1 cellular context compared by ENCODE assay signal in the genomic region with DNA sequence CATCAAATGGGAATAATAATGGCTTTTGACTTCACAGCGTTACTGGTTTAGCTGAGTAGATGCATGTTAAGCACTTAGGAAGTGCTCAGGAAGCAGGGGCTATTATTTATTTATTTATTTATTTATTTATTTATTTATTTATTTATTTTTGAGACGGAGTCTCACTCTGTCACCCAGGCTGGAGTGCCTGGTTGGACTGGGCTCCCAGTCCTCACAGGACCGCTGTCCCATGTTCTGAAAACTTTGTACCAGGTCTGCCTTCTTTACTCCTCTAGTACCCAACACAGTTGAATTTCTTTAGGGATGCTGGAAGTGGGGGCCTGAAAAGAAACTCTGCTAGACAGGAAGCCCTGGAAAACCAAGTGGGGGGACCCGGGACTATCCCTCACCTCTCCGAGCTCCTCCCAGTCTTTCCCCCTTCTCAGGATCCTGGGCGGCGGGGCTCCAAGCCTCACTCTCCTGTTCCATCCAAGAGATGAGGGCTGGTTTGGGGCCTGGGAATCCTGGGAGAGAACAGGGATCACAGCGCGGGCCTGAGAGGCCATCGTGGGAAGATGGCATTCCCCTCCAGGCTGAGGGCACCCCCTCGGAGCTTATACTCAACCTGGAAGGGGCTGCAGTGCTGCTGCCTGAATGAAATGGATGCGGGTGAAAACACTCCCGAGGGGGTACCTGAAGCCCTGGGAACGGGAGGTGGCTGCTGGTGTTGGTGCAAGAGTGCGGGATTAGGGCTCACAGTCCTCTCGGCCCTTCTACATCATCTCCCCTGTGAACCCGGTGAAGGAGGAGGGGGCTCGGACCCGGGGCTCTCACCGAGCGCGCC.
TF ChIP-seq lines count a peak whose summit lies in the region.

No MANE protein-coding gene starts in this region.

TF ChIP-seq in HepG2, 621 proteins besides CTCF, POLR2A, EP300 and RAD21 (continues in another document):
- TF ChIP-seq SRSF1 (optimal IDR thresholded peaks at IDR 0.05; ENCODE audit: low read depth, low read length): peak; percentile 31
- TF ChIP-seq ZNF678 (CRISPR knock-in tag; IDR thresholded peaks at IDR 0.05): peak; percentile 49; the same call in 1 of the 2 replicates
- no peak for TF ChIP-seq JARID2 (CRISPR knock-in tag; IDR thresholded peaks at IDR 0.05; ENCODE audit: insufficient replicate concordance)
- 0 out of 2 replicates have a peak, but pooled peaks have one; percentile 3 for TF ChIP-seq SP5 (CRISPR knock-in tag; IDR thresholded peaks at IDR 0.05; ENCODE audit: borderline replicate concordance, low read depth)
- peak; percentile 14 for TF ChIP-seq TEAD3 (CRISPR knock-in tag; optimal IDR thresholded peaks at IDR 0.05; ENCODE audit: borderline replicate concordance)
- 0 out of 2 replicates have a peak, but pooled peaks have one; percentile 48 for TF ChIP-seq ZFP41 (CRISPR knock-in tag; IDR thresholded peaks at IDR 0.05; ENCODE audit: borderline replicate concordance)
- TF ChIP-seq BRD4 (CRISPR knock-in tag; IDR thresholded peaks at IDR 0.05): no peak; the same call in none of the 2 replicates
- TF ChIP-seq SNAPC4 (CRISPR knock-in tag; IDR thresholded peaks at IDR 0.05): 0 out of 2 replicates have a peak, but pooled peaks have one; percentile 35
- TF ChIP-seq GABPA (IDR thresholded peaks at IDR 0.05; ENCODE audit: low read depth, low read length): no peak
- no peak for TF ChIP-seq GABPA (CRISPR knock-in tag; IDR thresholded peaks at IDR 0.05; ENCODE audit: low read depth)
- no peak for TF ChIP-seq MYPOP (CRISPR knock-in tag; IDR thresholded peaks at IDR 0.05)
- no peak for TF ChIP-seq SRF (IDR thresholded peaks at IDR 0.05; ENCODE audit: low read depth, low read length)
- no peak for TF ChIP-seq GPN1 (CRISPR knock-in tag; IDR thresholded peaks at IDR 0.05; ENCODE audit: borderline replicate concordance)
- peak; percentile 9; the same call in 1 of the 2 replicates for TF ChIP-seq MIER2 (CRISPR knock-in tag; IDR thresholded peaks at IDR 0.05)
- peak; percentile 30; the same call in 1 of the 2 replicates for TF ChIP-seq ZNF317 (CRISPR knock-in tag; IDR thresholded peaks at IDR 0.05)
- no peak for TF ChIP-seq SMAD9 (CRISPR knock-in tag; IDR thresholded peaks at IDR 0.05)
- no peak for TF ChIP-seq ZNF773 (CRISPR knock-in tag; IDR thresholded peaks at IDR 0.05; ENCODE audit: borderline replicate concordance)
- TF ChIP-seq, protein P1, sequence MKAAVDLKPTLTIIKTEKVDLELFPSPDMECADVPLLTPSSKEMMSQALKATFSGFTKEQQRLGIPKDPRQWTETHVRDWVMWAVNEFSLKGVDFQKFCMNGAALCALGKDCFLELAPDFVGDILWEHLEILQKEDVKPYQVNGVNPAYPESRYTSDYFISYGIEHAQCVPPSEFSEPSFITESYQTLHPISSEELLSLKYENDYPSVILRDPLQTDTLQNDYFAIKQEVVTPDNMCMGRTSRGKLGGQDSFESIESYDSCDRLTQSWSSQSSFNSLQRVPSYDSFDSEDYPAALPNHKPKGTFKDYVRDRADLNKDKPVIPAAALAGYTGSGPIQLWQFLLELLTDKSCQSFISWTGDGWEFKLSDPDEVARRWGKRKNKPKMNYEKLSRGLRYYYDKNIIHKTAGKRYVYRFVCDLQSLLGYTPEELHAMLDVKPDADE (CRISPR knock-in tag; IDR thresholded peaks at IDR 0.05): peak; percentile 30; the same call in 1 of the 2 replicates
- TF ChIP-seq, protein P2, sequence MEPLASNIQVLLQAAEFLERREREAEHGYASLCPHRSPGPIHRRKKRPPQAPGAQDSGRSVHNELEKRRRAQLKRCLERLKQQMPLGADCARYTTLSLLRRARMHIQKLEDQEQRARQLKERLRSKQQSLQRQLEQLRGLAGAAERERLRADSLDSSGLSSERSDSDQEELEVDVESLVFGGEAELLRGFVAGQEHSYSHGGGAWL (CRISPR knock-in tag; IDR thresholded peaks at IDR 0.05): no peak
- TF ChIP-seq NFYC (CRISPR knock-in tag; IDR thresholded peaks at IDR 0.05): no peak
- TF ChIP-seq FOXA1 (IDR thresholded peaks at IDR 0.05): no peak
- no peak for TF ChIP-seq FOXA1 (CRISPR knock-in tag; IDR thresholded peaks at IDR 0.05)
- TF ChIP-seq, protein P3, sequence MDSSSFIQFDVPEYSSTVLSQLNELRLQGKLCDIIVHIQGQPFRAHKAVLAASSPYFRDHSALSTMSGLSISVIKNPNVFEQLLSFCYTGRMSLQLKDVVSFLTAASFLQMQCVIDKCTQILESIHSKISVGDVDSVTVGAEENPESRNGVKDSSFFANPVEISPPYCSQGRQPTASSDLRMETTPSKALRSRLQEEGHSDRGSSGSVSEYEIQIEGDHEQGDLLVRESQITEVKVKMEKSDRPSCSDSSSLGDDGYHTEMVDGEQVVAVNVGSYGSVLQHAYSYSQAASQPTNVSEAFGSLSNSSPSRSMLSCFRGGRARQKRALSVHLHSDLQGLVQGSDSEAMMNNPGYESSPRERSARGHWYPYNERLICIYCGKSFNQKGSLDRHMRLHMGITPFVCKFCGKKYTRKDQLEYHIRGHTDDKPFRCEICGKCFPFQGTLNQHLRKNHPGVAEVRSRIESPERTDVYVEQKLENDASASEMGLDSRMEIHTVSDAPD (CRISPR knock-in tag; IDR thresholded peaks at IDR 0.05): no peak
- no peak for TF ChIP-seq SIX1 (CRISPR knock-in tag; IDR thresholded peaks at IDR 0.05; ENCODE audit: borderline replicate concordance)
- TF ChIP-seq, protein P4, sequence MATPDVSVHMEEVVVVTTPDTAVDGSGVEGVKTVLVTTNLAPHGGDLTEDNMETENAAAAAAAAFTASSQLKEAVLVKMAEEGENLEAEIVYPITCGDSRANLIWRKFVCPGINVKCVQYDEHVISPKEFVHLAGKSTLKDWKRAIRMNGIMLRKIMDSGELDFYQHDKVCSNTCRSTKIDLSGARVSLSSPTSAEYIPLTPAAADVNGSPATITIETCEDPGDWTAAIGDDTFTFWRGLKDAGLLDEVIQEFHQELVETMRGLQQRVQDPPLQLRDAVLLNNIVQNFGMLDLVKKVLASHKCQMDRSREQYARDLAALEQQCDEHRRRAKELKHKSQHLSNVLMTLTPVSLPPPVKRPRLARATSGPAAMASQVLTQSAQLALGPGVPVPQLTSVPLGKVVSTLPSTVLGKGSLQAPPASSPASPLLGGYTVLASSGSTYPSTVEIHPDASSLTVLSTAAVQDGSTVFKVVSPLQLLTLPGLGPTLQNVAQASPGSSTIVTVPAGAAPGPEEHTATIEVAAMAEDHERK (CRISPR knock-in tag; IDR thresholded peaks at IDR 0.05; ENCODE audit: low read depth): 0 out of 2 replicates have a peak, but pooled peaks have one; percentile 7
- peak; percentile 80 for TF ChIP-seq ZNF878 (CRISPR knock-in tag; IDR thresholded peaks at IDR 0.05)
- peak; percentile 35 for TF ChIP-seq ZEB1 (IDR thresholded peaks at IDR 0.05; ENCODE audit: insufficient replicate concordance, low read depth)
- peak; percentile 38 for TF ChIP-seq ZNF781 (CRISPR knock-in tag; IDR thresholded peaks at IDR 0.05; ENCODE audit: borderline replicate concordance, not compliant biosample characterization)
- TF ChIP-seq ZSCAN29 (CRISPR knock-in tag; conservative IDR thresholded peaks at IDR 0.05): 0 out of 2 replicates have a peak, but pooled peaks have one; percentile 17
- TF ChIP-seq ZNF550 (CRISPR knock-in tag; IDR thresholded peaks at IDR 0.05; ENCODE audit: borderline replicate concordance): peak; percentile 2; the same call in 1 of the 2 replicates
- no peak for TF ChIP-seq JUND (CRISPR knock-in tag; IDR thresholded peaks at IDR 0.05)
- peak; percentile 70; the same call in 1 of the 2 replicates for TF ChIP-seq HNF1B (CRISPR knock-in tag; IDR thresholded peaks at IDR 0.05)
- no peak for TF ChIP-seq ZHX2 (IDR thresholded peaks at IDR 0.05; ENCODE audit: low read depth)
- TF ChIP-seq ZHX2 (CRISPR knock-in tag; IDR thresholded peaks at IDR 0.05; ENCODE audit: borderline replicate concordance): no peak
- no peak for TF ChIP-seq ZSCAN12 (CRISPR knock-in tag; IDR thresholded peaks at IDR 0.05)
- 0 out of 2 replicates have a peak, but pooled peaks have one; percentile 69 for TF ChIP-seq CC2D1A (CRISPR knock-in tag; IDR thresholded peaks at IDR 0.05)
